In the genomic region with DNA sequence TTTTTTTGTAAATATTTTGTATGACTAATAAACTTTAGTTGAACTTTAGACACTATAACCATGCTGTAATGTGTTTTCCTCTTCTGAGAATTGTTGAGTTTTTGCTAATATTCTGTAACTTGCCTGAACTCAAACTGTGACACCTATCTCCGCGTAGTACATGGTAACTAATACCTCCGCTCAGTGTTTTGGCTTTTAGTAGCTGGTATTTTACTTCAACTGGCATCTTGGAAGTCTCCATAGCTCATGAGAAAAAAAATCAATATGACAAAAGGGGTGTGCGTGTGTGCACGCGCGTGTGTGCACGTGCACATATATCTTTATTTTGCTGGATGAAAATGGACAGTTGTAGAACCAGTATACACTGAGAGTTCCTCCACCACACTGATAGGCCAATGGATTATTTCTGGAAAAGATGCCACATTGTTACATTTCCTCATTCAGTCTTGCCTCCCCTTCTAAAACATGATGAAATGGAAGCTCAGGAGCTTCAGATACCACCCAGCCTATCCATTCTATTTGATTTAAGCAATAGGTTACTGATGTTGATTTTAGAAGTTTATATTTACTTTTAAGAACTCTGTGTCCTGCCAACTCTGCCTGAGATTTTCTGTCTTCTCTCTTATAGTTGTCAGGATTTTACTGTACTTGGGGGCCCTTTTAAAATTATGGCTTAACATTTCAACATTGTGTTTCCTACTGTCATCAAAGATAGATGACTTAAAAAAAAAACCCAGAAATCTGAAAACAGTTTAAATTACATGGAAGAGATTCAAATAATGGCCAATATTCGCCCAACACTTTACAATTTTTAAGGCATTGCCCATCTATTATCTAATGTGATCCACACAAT, we compare ENCODE assay signal across 1 cellular context.
TF ChIP-seq lines count a peak whose summit lies in the region.

No MANE protein-coding gene starts in this region.

TF ChIP-seq in HepG2, 621 proteins besides CTCF, POLR2A, EP300 and RAD21 (continued from another document and continues in another):
- TF ChIP-seq, protein P1, sequence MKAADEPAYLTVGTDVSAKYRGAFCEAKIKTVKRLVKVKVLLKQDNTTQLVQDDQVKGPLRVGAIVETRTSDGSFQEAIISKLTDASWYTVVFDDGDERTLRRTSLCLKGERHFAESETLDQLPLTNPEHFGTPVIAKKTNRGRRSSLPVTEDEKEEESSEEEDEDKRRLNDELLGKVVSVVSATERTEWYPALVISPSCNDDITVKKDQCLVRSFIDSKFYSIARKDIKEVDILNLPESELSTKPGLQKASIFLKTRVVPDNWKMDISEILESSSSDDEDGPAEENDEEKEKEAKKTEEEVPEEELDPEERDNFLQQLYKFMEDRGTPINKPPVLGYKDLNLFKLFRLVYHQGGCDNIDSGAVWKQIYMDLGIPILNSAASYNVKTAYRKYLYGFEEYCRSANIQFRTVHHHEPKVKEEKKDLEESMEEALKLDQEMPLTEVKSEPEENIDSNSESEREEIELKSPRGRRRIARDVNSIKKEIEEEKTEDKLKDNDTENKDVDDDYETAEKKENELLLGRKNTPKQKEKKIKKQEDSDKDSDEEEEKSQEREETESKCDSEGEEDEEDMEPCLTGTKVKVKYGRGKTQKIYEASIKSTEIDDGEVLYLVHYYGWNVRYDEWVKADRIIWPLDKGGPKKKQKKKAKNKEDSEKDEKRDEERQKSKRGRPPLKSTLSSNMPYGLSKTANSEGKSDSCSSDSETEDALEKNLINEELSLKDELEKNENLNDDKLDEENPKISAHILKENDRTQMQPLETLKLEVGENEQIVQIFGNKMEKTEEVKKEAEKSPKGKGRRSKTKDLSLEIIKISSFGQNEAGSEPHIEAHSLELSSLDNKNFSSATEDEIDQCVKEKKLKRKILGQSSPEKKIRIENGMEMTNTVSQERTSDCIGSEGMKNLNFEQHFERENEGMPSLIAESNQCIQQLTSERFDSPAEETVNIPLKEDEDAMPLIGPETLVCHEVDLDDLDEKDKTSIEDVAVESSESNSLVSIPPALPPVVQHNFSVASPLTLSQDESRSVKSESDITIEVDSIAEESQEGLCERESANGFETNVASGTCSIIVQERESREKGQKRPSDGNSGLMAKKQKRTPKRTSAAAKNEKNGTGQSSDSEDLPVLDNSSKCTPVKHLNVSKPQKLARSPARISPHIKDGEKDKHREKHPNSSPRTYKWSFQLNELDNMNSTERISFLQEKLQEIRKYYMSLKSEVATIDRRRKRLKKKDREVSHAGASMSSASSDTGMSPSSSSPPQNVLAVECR (CRISPR knock-in tag; IDR thresholded peaks at IDR 0.05; ENCODE audit: borderline replicate concordance) = peak; percentile 56; the same call in 1 of the 2 replicates
- TF ChIP-seq SMAD3 (CRISPR knock-in tag; IDR thresholded peaks at IDR 0.05) (peak; percentile 86), RBM39 (IDR thresholded peaks at IDR 0.05; ENCODE audit: low read depth, low read length, poor library complexity, severe bottlenecking) (no peak), ZNF205 (CRISPR knock-in tag; IDR thresholded peaks at IDR 0.05) (no peak), SSRP1 (CRISPR knock-in tag; IDR thresholded peaks at IDR 0.05) (peak; percentile 32; the same call in 1 of the 2 replicates), SALL1 (CRISPR knock-in tag; IDR thresholded peaks at IDR 0.05) (peak; percentile 87), NFKBIZ (CRISPR knock-in tag; IDR thresholded peaks at IDR 0.05) (peak; percentile 39; the same call in 1 of the 2 replicates), JUN (CRISPR knock-in tag; IDR thresholded peaks at IDR 0.05) (no peak; the same call in 1 of the 2 replicates), ZNF629 (CRISPR knock-in tag; conservative IDR thresholded peaks at IDR 0.05) (no peak), ZNF274 (CRISPR knock-in tag; IDR thresholded peaks at IDR 0.05) (no peak), CHCHD3 (CRISPR knock-in tag; IDR thresholded peaks at IDR 0.05) (no peak), PHF5A (CRISPR knock-in tag; IDR thresholded peaks at IDR 0.05; ENCODE audit: low read depth, unreplicated experiment) (no peak), ZNF850 (CRISPR knock-in tag; conservative IDR thresholded peaks at IDR 0.05) (no peak), FOXA1 (IDR thresholded peaks at IDR 0.05) (peak; percentile 90), FOXA1 (CRISPR knock-in tag; IDR thresholded peaks at IDR 0.05) (peak; percentile 85), HNRNPUL1 (IDR thresholded peaks at IDR 0.05; ENCODE audit: low read depth, low read length) (no peak), MAZ (IDR thresholded peaks at IDR 0.05; ENCODE audit: borderline replicate concordance, low read depth, low read length) (no peak), MAZ (CRISPR knock-in tag; IDR thresholded peaks at IDR 0.05; ENCODE audit: low read depth) (no peak), ZNF3 (CRISPR knock-in tag; IDR thresholded peaks at IDR 0.05) (no peak), MXD4 (CRISPR knock-in tag; IDR thresholded peaks at IDR 0.05) (peak; percentile 59; the same call in 1 of the 2 replicates), RORA (CRISPR knock-in tag; IDR thresholded peaks at IDR 0.05) (no peak; the same call in 1 of the 2 replicates), SALL2 (CRISPR knock-in tag; IDR thresholded peaks at IDR 0.05) (no peak), BORCS8-MEF2B (CRISPR knock-in tag; IDR thresholded peaks at IDR 0.05) (no peak), MTF1 (CRISPR knock-in tag; IDR thresholded peaks at IDR 0.05) (no peak), ZNF44 (CRISPR knock-in tag; IDR thresholded peaks at IDR 0.05) (0 out of 2 replicates have a peak, but pooled peaks have one; percentile 58), ZNF775 (CRISPR knock-in tag; IDR thresholded peaks at IDR 0.05; ENCODE audit: borderline replicate concordance) (no peak), ZNF33B (CRISPR knock-in tag; IDR thresholded peaks at IDR 0.05) (0 out of 2 replicates have a peak, but pooled peaks have one; percentile 28), ZNF879 (CRISPR knock-in tag; IDR thresholded peaks at IDR 0.05) (no peak), MZF1 (CRISPR knock-in tag; IDR thresholded peaks at IDR 0.05; ENCODE audit: borderline replicate concordance) (no peak), ZKSCAN8 (CRISPR knock-in tag; IDR thresholded peaks at IDR 0.05; ENCODE audit: borderline replicate concordance) (peak; percentile 79; the same call in 1 of the 2 replicates), CAMTA2 (CRISPR knock-in tag; IDR thresholded peaks at IDR 0.05; ENCODE audit: borderline replicate concordance) (no peak), ZNF552 (CRISPR knock-in tag; IDR thresholded peaks at IDR 0.05; ENCODE audit: borderline replicate concordance) (no peak), ZNF891 (CRISPR knock-in tag; IDR thresholded peaks at IDR 0.05) (no peak), MAFF (IDR thresholded peaks at IDR 0.05; ENCODE audit: low read depth, low read length) (no peak), ZNF354B (CRISPR knock-in tag; IDR thresholded peaks at IDR 0.05) (no peak)
- TF ChIP-seq, protein P2, sequence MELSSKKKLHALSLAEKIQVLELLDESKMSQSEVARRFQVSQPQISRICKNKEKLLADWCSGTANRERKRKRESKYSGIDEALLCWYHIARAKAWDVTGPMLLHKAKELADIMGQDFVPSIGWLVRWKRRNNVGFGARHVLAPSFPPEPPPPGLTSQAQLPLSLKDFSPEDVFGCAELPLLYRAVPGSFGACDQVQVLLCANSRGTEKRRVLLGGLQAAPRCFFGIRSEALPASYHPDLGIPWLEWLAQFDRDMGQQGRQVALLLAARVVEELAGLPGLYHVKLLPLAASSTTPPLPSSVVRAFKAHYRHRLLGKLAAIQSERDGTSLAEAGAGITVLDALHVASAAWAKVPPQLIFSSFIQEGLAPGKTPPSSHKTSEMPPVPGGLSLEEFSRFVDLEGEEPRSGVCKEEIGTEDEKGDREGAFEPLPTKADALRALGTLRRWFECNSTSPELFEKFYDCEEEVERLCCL (CRISPR knock-in tag; IDR thresholded peaks at IDR 0.05; ENCODE audit: borderline replicate concordance) = no peak
- TF ChIP-seq, protein P3, sequence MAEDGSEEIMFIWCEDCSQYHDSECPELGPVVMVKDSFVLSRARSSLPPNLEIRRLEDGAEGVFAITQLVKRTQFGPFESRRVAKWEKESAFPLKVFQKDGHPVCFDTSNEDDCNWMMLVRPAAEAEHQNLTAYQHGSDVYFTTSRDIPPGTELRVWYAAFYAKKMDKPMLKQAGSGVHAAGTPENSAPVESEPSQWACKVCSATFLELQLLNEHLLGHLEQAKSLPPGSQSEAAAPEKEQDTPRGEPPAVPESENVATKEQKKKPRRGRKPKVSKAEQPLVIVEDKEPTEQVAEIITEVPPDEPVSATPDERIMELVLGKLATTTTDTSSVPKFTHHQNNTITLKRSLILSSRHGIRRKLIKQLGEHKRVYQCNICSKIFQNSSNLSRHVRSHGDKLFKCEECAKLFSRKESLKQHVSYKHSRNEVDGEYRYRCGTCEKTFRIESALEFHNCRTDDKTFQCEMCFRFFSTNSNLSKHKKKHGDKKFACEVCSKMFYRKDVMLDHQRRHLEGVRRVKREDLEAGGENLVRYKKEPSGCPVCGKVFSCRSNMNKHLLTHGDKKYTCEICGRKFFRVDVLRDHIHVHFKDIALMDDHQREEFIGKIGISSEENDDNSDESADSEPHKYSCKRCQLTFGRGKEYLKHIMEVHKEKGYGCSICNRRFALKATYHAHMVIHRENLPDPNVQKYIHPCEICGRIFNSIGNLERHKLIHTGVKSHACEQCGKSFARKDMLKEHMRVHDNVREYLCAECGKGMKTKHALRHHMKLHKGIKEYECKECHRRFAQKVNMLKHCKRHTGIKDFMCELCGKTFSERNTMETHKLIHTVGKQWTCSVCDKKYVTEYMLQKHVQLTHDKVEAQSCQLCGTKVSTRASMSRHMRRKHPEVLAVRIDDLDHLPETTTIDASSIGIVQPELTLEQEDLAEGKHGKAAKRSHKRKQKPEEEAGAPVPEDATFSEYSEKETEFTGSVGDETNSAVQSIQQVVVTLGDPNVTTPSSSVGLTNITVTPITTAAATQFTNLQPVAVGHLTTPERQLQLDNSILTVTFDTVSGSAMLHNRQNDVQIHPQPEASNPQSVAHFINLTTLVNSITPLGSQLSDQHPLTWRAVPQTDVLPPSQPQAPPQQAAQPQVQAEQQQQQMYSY (CRISPR knock-in tag; IDR thresholded peaks at IDR 0.05) = no peak
- TF ChIP-seq, protein P4, sequence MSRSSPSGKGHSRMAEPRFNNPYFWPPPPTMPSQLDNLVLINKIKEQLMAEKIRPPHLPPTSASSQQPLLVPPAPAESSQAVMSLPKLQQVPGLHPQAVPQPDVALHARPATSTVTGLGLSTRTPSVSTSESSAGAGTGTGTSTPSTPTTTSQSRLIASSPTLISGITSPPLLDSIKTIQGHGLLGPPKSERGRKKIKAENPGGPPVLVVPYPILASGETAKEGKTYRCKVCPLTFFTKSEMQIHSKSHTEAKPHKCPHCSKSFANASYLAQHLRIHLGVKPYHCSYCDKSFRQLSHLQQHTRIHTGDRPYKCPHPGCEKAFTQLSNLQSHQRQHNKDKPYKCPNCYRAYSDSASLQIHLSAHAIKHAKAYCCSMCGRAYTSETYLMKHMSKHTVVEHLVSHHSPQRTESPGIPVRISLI (CRISPR knock-in tag; IDR thresholded peaks at IDR 0.05; ENCODE audit: borderline replicate concordance) = peak; percentile 68; the same call in 1 of the 2 replicates
- TF ChIP-seq, protein P5, sequence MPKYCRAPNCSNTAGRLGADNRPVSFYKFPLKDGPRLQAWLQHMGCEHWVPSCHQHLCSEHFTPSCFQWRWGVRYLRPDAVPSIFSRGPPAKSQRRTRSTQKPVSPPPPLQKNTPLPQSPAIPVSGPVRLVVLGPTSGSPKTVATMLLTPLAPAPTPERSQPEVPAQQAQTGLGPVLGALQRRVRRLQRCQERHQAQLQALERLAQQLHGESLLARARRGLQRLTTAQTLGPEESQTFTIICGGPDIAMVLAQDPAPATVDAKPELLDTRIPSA (CRISPR knock-in tag; IDR thresholded peaks at IDR 0.05; ENCODE audit: borderline replicate concordance) = no peak
- TF ChIP-seq, protein P6, sequence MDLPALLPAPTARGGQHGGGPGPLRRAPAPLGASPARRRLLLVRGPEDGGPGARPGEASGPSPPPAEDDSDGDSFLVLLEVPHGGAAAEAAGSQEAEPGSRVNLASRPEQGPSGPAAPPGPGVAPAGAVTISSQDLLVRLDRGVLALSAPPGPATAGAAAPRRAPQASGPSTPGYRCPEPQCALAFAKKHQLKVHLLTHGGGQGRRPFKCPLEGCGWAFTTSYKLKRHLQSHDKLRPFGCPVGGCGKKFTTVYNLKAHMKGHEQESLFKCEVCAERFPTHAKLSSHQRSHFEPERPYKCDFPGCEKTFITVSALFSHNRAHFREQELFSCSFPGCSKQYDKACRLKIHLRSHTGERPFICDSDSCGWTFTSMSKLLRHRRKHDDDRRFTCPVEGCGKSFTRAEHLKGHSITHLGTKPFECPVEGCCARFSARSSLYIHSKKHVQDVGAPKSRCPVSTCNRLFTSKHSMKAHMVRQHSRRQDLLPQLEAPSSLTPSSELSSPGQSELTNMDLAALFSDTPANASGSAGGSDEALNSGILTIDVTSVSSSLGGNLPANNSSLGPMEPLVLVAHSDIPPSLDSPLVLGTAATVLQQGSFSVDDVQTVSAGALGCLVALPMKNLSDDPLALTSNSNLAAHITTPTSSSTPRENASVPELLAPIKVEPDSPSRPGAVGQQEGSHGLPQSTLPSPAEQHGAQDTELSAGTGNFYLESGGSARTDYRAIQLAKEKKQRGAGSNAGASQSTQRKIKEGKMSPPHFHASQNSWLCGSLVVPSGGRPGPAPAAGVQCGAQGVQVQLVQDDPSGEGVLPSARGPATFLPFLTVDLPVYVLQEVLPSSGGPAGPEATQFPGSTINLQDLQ (CRISPR knock-in tag; IDR thresholded peaks at IDR 0.05) = no peak
- TF ChIP-seq, protein P7, sequence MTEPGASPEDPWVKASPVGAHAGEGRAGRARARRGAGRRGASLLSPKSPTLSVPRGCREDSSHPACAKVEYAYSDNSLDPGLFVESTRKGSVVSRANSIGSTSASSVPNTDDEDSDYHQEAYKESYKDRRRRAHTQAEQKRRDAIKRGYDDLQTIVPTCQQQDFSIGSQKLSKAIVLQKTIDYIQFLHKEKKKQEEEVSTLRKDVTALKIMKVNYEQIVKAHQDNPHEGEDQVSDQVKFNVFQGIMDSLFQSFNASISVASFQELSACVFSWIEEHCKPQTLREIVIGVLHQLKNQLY (CRISPR knock-in tag; IDR thresholded peaks at IDR 0.05) = peak; percentile 81
- TF ChIP-seq, protein P8, sequence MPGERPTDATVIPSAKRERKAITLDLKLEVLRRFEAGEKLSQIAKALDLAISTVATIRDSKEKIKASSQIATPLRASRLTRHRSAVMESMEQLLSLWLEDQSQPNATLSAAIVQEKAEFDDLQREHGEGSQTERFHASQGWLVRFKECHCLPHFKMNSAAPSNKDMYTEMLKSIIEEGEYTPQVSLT (CRISPR knock-in tag; IDR thresholded peaks at IDR 0.05; ENCODE audit: borderline replicate concordance, low read depth) = no peak
- TF ChIP-seq, protein P9, sequence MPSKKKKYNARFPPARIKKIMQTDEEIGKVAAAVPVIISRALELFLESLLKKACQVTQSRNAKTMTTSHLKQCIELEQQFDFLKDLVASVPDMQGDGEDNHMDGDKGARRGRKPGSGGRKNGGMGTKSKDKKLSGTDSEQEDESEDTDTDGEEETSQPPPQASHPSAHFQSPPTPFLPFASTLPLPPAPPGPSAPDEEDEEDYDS (CRISPR knock-in tag; IDR thresholded peaks at IDR 0.05) = no peak
- TF ChIP-seq, protein P10, sequence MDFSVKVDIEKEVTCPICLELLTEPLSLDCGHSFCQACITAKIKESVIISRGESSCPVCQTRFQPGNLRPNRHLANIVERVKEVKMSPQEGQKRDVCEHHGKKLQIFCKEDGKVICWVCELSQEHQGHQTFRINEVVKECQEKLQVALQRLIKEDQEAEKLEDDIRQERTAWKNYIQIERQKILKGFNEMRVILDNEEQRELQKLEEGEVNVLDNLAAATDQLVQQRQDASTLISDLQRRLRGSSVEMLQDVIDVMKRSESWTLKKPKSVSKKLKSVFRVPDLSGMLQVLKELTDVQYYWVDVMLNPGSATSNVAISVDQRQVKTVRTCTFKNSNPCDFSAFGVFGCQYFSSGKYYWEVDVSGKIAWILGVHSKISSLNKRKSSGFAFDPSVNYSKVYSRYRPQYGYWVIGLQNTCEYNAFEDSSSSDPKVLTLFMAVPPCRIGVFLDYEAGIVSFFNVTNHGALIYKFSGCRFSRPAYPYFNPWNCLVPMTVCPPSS (IDR thresholded peaks at IDR 0.05) = no peak
